ENCODE assay signal across 8 cellular contexts in the genomic region with DNA sequence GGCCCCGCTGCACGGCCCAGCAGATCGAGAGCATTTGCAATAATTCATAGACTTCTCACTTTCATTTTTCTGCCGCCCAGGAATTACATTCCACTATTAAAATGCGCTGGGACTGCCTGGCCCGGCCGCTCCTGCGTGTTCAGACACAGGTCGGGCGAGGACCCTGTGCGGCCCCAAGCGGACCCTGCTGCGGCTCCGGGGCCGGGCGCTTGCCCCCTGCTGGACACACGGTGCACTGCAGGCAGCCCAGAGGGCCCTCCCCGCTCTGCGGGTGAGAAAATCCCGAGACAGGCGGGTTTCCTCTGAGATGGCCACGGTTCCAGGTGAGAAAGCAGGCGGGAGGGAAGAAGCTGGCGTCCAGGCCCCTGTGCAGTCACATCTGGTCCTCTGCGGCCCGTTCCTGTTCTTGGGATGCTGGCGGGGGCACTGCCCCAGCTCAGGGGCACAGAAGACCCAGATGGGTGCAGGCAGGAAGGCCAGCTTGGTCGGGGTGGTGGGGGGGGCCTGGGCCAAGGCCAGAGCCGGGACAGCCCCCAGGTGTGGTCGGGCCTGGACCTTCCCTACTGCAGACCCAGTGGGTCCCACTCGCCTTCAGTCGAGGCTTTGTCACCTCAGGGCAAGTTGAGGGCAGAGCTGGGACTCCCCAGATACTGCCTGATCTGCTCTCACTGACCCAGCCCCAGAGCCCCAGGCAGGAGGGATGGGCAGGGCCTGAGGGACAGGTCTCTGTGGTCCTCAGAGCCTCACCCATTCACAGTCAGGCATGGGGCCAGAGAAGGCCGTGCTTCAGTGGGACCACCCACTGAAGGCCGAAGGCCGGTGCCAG.
DNase-seq lines count a peak whose midpoint lies in the region; ATAC-seq, FAIRE-seq and TF ChIP-seq lines count a peak whose summit lies in the region.
"Not testable (repeated sequence)": the region's sequence is repeated elsewhere in the genome, so short reads cannot be mapped to it uniquely, and the experiment has no call there.

No MANE protein-coding gene starts in this region.

- not testable (repeated sequence) for H4K91ac ChIP-seq in H1 (replicated peaks; ENCODE audit: insufficient read length, low read length)

- peak; percentile 51 to 65 for TF ChIP-seq RAD21 in H1 (IDR thresholded peaks at IDR 0.05 in 1 of 2, conservative IDR thresholded peaks at IDR 0.05 in 1 of 2; ENCODE audit: low read depth in 2 of 2, low read length in 2 of 2)
- TF ChIP-seq RAD21 in liver (IDR thresholded peaks at IDR 0.05), result peak in 1 of 2 donors; percentile 50

- H3K27me3 ChIP-seq in H1 (replicated peaks in 1 of 4; ENCODE audit: control insufficient read depth in 3 of 4, extremely low read depth in 1 of 4, insufficient read depth in 3 of 4, low read length in 3 of 4); liver (ENCODE audit: control insufficient read depth in 4 of 4, insufficient read depth in 4 of 4, low read length in 3 of 4); upper lobe of left lung: not testable (repeated sequence)

- not testable (repeated sequence) for H3K4me1 ChIP-seq in H1 (replicated peaks in 1 of 4; ENCODE audit: control insufficient read depth in 3 of 4, insufficient read depth in 4 of 4, low read length in 3 of 4); liver (ENCODE audit: control insufficient read depth in 4 of 4, insufficient read depth in 4 of 4, low read length in 3 of 4)
- peaks cover 6 to 23% (median 11%) of the 10 kb centered on the region in 4 donors for H3K4me1 ChIP-seq in upper lobe of left lung

- H2BK5ac ChIP-seq in H1 (ENCODE audit: low read depth, low read length), result not testable (repeated sequence)

- H3K14ac ChIP-seq in H1 (ENCODE audit: insufficient read length), result not testable (repeated sequence)

- H3K4me1 Mint-ChIP-seq in T-cell, result peaks cover 13 to 23% (median 21%) of the 10 kb centered on the region in 3 donors

- not testable (repeated sequence) for H3K56ac ChIP-seq in H1 (replicated peaks; ENCODE audit: insufficient read length, low read depth, low read length)

- not testable (repeated sequence) for H3K79me1 ChIP-seq in H1 (ENCODE audit: low read depth, low read length)

- TF ChIP-seq POLR2A in H1 (IDR thresholded peaks at IDR 0.05; ENCODE audit: control extremely low read depth in 1 of 2, low read depth in 2 of 2, low read length in 2 of 2); upper lobe of left lung (IDR thresholded peaks at IDR 0.05): not testable (repeated sequence)

- not testable (repeated sequence) for H3K23me2 ChIP-seq in H1 (ENCODE audit: low read depth, low read length)

- not testable (repeated sequence) for H3K27ac ChIP-seq in H1 (ENCODE audit: low read depth, low read length); liver (ENCODE audit: low read depth in 1 of 2, low read length in 2 of 2)
- H3K27ac ChIP-seq in upper lobe of left lung, result peak overlapping the region in 2 of 4 donors; percentile 77 to 80

- H2BK120ac ChIP-seq in H1 (replicated peaks; ENCODE audit: low read depth, low read length), result not testable (repeated sequence)

- H3K4me3 ChIP-seq in H1 (ENCODE audit: extremely low read depth in 1 of 4, insufficient read depth in 2 of 4, low read depth in 3 of 4, low read length in 4 of 4); liver (ENCODE audit: low read depth in 1 of 3, low read length in 3 of 3): not testable (repeated sequence)
- peak overlapping the region; percentile 18 to 42 (median 28) for H3K4me3 ChIP-seq in upper lobe of left lung

- TF ChIP-seq CTCF in H1 (IDR thresholded peaks at IDR 0.05; ENCODE audit: control extremely low read depth in 1 of 3, insufficient read depth in 1 of 3, low read depth in 1 of 3, low read length in 3 of 3) (peak in 2 of 3 experiments; percentile 68 to 79; a peak in 3 of 4 replicates), liver (IDR thresholded peaks at IDR 0.05; ENCODE audit: low read depth, low read length, missing input control) (peak; percentile 69), upper lobe of left lung (IDR thresholded peaks at IDR 0.05) (peak; percentile 84 to 99 (median 94))

- not testable (repeated sequence) for H4K20me1 ChIP-seq in H1 (replicated peaks in 1 of 2; ENCODE audit: control insufficient read depth in 1 of 2, insufficient read depth in 2 of 2, low read length in 2 of 2)

- peak overlapping the region; percentile 68 for H4K8ac ChIP-seq in H1 (ENCODE audit: extremely low read depth, insufficient read depth, low read length)

- 42% methylated on average over 30 of the region's 35 CpGs; no CpG with 5 or more reads in 1 of the 2 experiments for WGBS in H1 (ENCODE audit: extremely low coverage in 1 of 2, insufficient coverage in 1 of 2, insufficient read length in 1 of 2, insufficient replicate concordance in 2 of 2, low coverage in 1 of 2, low lambda C conversion rate in 2 of 2, missing lambda C conversion rate in 1 of 2), 2 experiments
- 25% methylated on average over 35 of the region's 35 CpGs for WGBS in liver
- WGBS in upper lobe of left lung, 2 donors, result 13 to 20% methylated on average over 9 to 33 of the region's 35 CpGs

- peak overlapping the region; percentile 34 to 49 (median 45) for H3K4me3 Mint-ChIP-seq in T-cell

- not testable (repeated sequence) for H3K9me3 ChIP-seq in H1 (ENCODE audit: insufficient read depth in 2 of 2, low read depth in 1 of 2, low read length in 1 of 2); liver (ENCODE audit: control insufficient read depth in 4 of 4, low read length in 3 of 4); upper lobe of left lung

- not testable (repeated sequence) for H4K5ac ChIP-seq in H1 (ENCODE audit: insufficient read length, low read depth, low read length)

- FAIRE-seq in H1 (lab: Jason Lieb, UNC), result not testable (repeated sequence)

- POLR2A ChIA-PET in T-cell (lab: Charles Lee), result not testable (repeated sequence)
- POLR2A ChIA-PET in H1 (lab: Charles Lee; ENCODE audit: partially characterized antibody), result interaction anchor here (0.9 kb wide), 1 partner anchor 1252 kb away, joined by 3 read pairs; no protein-coding TSS in a partner anchor

- H3K27me3 Mint-ChIP-seq in T-cell, result not testable (repeated sequence)

- ATAC-seq in T-cell (replicated peaks in 1 of 4) (peak; percentile 76 to 88 (median 81)), upper lobe of left lung (ENCODE audit: low FRiP score in 2 of 2) (peak; percentile 87 to 95)

- H3K36me3 ChIP-seq in H1 (ENCODE audit: control insufficient read depth in 2 of 4, insufficient read depth in 4 of 4, low read length in 3 of 4); liver (ENCODE audit: control insufficient read depth in 4 of 4, insufficient read depth in 3 of 4, low read depth in 1 of 4, low read length in 3 of 4); upper lobe of left lung: not testable (repeated sequence)

- not testable (repeated sequence) for H2AFZ ChIP-seq in H1 (ENCODE audit: low read length)

- not testable (repeated sequence) for H3K4me2 ChIP-seq in H1 (ENCODE audit: insufficient read depth in 1 of 2, low read depth in 2 of 2, low read length in 2 of 2)

- TF ChIP-seq EP300 in H1 (IDR thresholded peaks at IDR 0.05; ENCODE audit: borderline replicate concordance in 1 of 2, low read depth in 2 of 2, low read length in 2 of 2); upper lobe of left lung (IDR thresholded peaks at IDR 0.05): not testable (repeated sequence)

- not testable (repeated sequence) for H3K23ac ChIP-seq in H1 (ENCODE audit: insufficient read length)

- H2BK15ac ChIP-seq in H1 (ENCODE audit: low read length), result not testable (repeated sequence)

- DNase-seq in GM03348 (ENCODE audit: low spot score), result peak; percentile 84
- peak; percentile 27 for DNase-seq in HT1080 (ENCODE audit: low read depth)
- peak in 30 of 34 experiments; percentile 18 to 66 (median 46) for DNase-seq in T-cell
- DNase-seq in activated T-helper 1 cell treated with anti-CD3 and anti-CD28 coated beads, Interleukin-2, amount 50 U/mL, for 16 hours (ENCODE audit: low read depth in 1 of 2, low spot score in 1 of 2), result peak; percentile 41 to 43
- DNase-seq in H1 (ENCODE audit: low read depth in 1 of 2, low spot score in 2 of 2), result peak in 1 of 2 experiments; percentile 95
- peak; percentile 29 to 54 for DNase-seq in stimulated activated CD4-positive, alpha-beta T cell treated with anti-CD3 and anti-CD28 coated beads, Interleukin-15, amount 100 ng/mL, for 1 hour (ENCODE audit: low read depth in 1 of 2, low spot score in 1 of 2)
- DNase-seq in upper lobe of left lung, result peak; percentile 41 to 93

- H3K27ac Mint-ChIP-seq in T-cell, result not testable (repeated sequence)

- H3K4ac ChIP-seq in H1 (replicated peaks; ENCODE audit: insufficient read length, low read depth, low read length), result not testable (repeated sequence)

- H3K36me3 Mint-ChIP-seq in T-cell, result not testable (repeated sequence)

- H3K79me2 ChIP-seq in H1 (ENCODE audit: control insufficient read depth in 1 of 2, insufficient read depth in 2 of 2, low read length in 2 of 2), result not testable (repeated sequence)

- H2BK12ac ChIP-seq in H1 (ENCODE audit: low read depth, low read length), result 0 out of 2 replicates have a peak overlapping the region, but pooled peaks have one; percentile 39

- not testable (repeated sequence) for H2AK5ac ChIP-seq in H1 (ENCODE audit: low read depth, low read length)

- H2BK20ac ChIP-seq in H1 (ENCODE audit: low read length), result not testable (repeated sequence)

- CTCF ChIA-PET in T-cell (lab: Charles Lee), result interaction anchor here in 1 of 2 donors (0.6 kb wide), 1 partner anchor 203 kb away, joined by 3 read pairs; no protein-coding TSS in a partner anchor
- CTCF ChIA-PET in H1 (lab: Charles Lee; ENCODE audit: partially characterized antibody), result interaction anchor here (0.6 to 6.6 kb wide), 51 partner anchors 8 to 655 kb away, joined by 3 to 49 read pairs (median 4); no protein-coding TSS in a partner anchor

- H3K9me3 Mint-ChIP-seq in T-cell, result not testable (repeated sequence)

- not testable (repeated sequence) for H3K9ac ChIP-seq in H1 (replicated peaks in 1 of 4; ENCODE audit: extremely low read depth in 1 of 4, low read depth in 3 of 4, low read length in 3 of 4); liver (ENCODE audit: low read depth in 1 of 2, low read length in 2 of 2)

- H3K18ac ChIP-seq in H1 (ENCODE audit: extremely low read depth, low read length), result not testable (repeated sequence)

TF ChIP-seq in H1, 55 proteins besides CTCF, POLR2A, EP300 and RAD21:
- TF ChIP-seq GABPA (IDR thresholded peaks at IDR 0.05; ENCODE audit: borderline replicate concordance, insufficient read depth, low read length), result peak; percentile 82; the same call in 1 of the 2 replicates
